In genomic region chr3:42704136-42704841, GRCh38 we compare ENCODE assay signal across 29 cellular contexts. TPM values are rescaled to one million over a fixed set of nuclear protein-coding genes. Genes with fewer than 3 reads are reported as not detected.
DNase-seq lines count a peak whose midpoint lies in the region; ATAC-seq and TF ChIP-seq lines count a peak whose summit lies in the region.
"Had no signal": no experiment of that assay in that cellular context is flagged by ENCODE, and none has a peak within 500 bp of the region (broad histone marks: within the 10 kb centered on the region; RNA-seq: fewer than 3 reads in every experiment).

No MANE protein-coding gene starts in this region.

- no peak for TF ChIP-seq CTCF in right atrium auricular region (IDR thresholded peaks at IDR 0.05)
- no peak for TF ChIP-seq CTCF in glutamatergic neuron (IDR thresholded peaks at IDR 0.05; ENCODE audit: partially characterized antibody, unreplicated experiment)

- H3K36me3 ChIP-seq in right atrium auricular region = no peaks in the 10 kb centered on the region
- H3K36me3 ChIP-seq in skeletal muscle tissue (ENCODE audit: control insufficient read depth in 3 of 3, insufficient read depth in 3 of 3, low read length in 3 of 3) = peaks cover 0 to 6% (median 2%) of the 10 kb centered on the region in 3 donors
- H3K36me3 ChIP-seq: upper lobe of right lung had no signal

- H3K36me3 Mint-ChIP-seq in glutamatergic neuron (ENCODE audit: unreplicated experiment) = no peaks in the 10 kb centered on the region
- H3K36me3 Mint-ChIP-seq: naive thymus-derived CD8-positive, alpha-beta T cell had no signal

- peak overlapping the region; percentile 27 to 85 (median 46) for H3K9ac ChIP-seq in skeletal muscle tissue (ENCODE audit: low read depth in 1 of 3, low read length in 3 of 3)

- H3K27ac ChIP-seq in right atrium auricular region (peak overlapping the region; percentile 92 to 98), skeletal muscle tissue (ENCODE audit: low read depth, low read length) (peak overlapping the region; percentile 100)
- H3K27ac ChIP-seq: skin epidermis, upper lobe of right lung had no signal

- H3K4me3 ChIP-seq in right atrium auricular region = no peak overlapping the region
- no peak overlapping the region for H3K4me3 ChIP-seq in skeletal muscle tissue (ENCODE audit: low read length in 3 of 3)
- H3K4me3 ChIP-seq: skin epidermis, upper lobe of right lung had no signal

- H3K9me3 ChIP-seq in right atrium auricular region (no peaks in the 10 kb centered on the region), skeletal muscle tissue (ENCODE audit: control insufficient read depth in 3 of 3, low read length in 3 of 3) (no peaks in the 10 kb centered on the region)
- H3K9me3 ChIP-seq: upper lobe of right lung had no signal

- peaks cover 20% of the 10 kb centered on the region for H3K4me1 Mint-ChIP-seq in glutamatergic neuron (ENCODE audit: low read depth, unreplicated experiment)
- H3K4me1 Mint-ChIP-seq: B cell; central memory CD8-positive, alpha-beta T cell had no signal

- peaks cover 13% of the 10 kb centered on the region for H3K27me3 Mint-ChIP-seq in glutamatergic neuron (ENCODE audit: unreplicated experiment)

- no peak for ATAC-seq in activated CD4-positive, CD25-positive, alpha-beta regulatory T cell treated with anti-CD3 and anti-CD28 coated beads, Interleukin-2, amount 50 U/mL, for 24 hours
- ATAC-seq: naive thymus-derived CD8-positive, alpha-beta T cell; upper lobe of right lung had no signal

- peak; percentile 26 for DNase-seq in activated CD4-positive, CD25-positive, alpha-beta regulatory T cell treated with anti-CD3 and anti-CD28 coated beads, Interleukin-2, amount 50 U/mL, for 72 hours
- DNase-seq in M059J (ENCODE audit: low read depth) (peak; percentile 70), right atrium auricular region (ENCODE audit: low spot score) (no peak), NCI-H1092 (lab: John Stamatoyannopoulos, UW) (no peak), C1 segment of cervical spinal cord (lab: John Stamatoyannopoulos, UW) (no peak), glutamatergic neuron (no peak)
- DNase-seq: activated naive CD4-positive, alpha-beta T cell; amygdala; COR-L47; DND-41; effector CD4-positive, alpha-beta T cell; erythroblast; HCEC 1CT; kidney glomerular epithelial cell; NCI-H1436 treated with DMSO at 0.1 percent for 48 hours; NCI-H2171; NCI-H69; stimulated activated CD4-positive, alpha-beta T cell treated with anti-CD3 and anti-CD28 coated beads, Interleukin-2, amount 100 ng/mL, for 48 hours; upper lobe of right lung had no signal

- no peak overlapping the region for H3K4me3 Mint-ChIP-seq in glutamatergic neuron (ENCODE audit: unreplicated experiment)
- H3K4me3 Mint-ChIP-seq: B cell; central memory CD8-positive, alpha-beta T cell; naive thymus-derived CD8-positive, alpha-beta T cell; stimulated activated naive CD8-positive, alpha-beta T cell treated with anti-CD3 and anti-CD28 coated beads, Interleukin-15, Interleukin-2, amounts not matched to agents 100 ng/mL and 50 ng/mL, for 24 hours; T-helper 1 cell treated with Interleukin-12 subunit alpha and Interleukin-12 subunit beta and Interleukin-4 antibody, amounts not matched to agents 30 μg/mL and 1 μg/mL, for 36 hours had no signal

- no peak overlapping the region for H3K27ac Mint-ChIP-seq in glutamatergic neuron (ENCODE audit: unreplicated experiment)
- H3K27ac Mint-ChIP-seq: B cell; stimulated activated naive CD8-positive, alpha-beta T cell treated with anti-CD3 and anti-CD28 coated beads, Interleukin-15, Interleukin-2, amounts not matched to agents 100 ng/mL and 50 ng/mL, for 24 hours; T-helper 1 cell treated with Interleukin-12 subunit alpha and Interleukin-12 subunit beta and Interleukin-4 antibody, amounts not matched to agents 30 μg/mL and 1 μg/mL, for 36 hours had no signal

- H3K9me3 Mint-ChIP-seq in glutamatergic neuron (ENCODE audit: unreplicated experiment) = peaks cover 15% of the 10 kb centered on the region
- H3K9me3 Mint-ChIP-seq: central memory CD8-positive, alpha-beta T cell; naive thymus-derived CD8-positive, alpha-beta T cell; stimulated activated naive CD8-positive, alpha-beta T cell treated with anti-CD3 and anti-CD28 coated beads, Interleukin-15, Interleukin-2, amounts not matched to agents 100 ng/mL and 50 ng/mL, for 24 hours; T-helper 1 cell treated with Interleukin-12 subunit alpha and Interleukin-12 subunit beta and Interleukin-4 antibody, amounts not matched to agents 30 μg/mL and 1 μg/mL, for 36 hours had no signal

- peaks cover 0 to 42% of the 10 kb centered on the region in 2 donors for H3K4me1 ChIP-seq in right atrium auricular region
- H3K4me1 ChIP-seq in skeletal muscle tissue (ENCODE audit: control insufficient read depth in 3 of 3, insufficient read depth in 3 of 3, low read length in 3 of 3) = peaks cover 52 to 63% (median 53%) of the 10 kb centered on the region in 3 donors
- H3K4me1 ChIP-seq: upper lobe of right lung had no signal

- no peaks in the 10 kb centered on the region for H3K27me3 ChIP-seq in right atrium auricular region
- peaks cover 0 to 3% (median 0%) of the 10 kb centered on the region in 3 donors for H3K27me3 ChIP-seq in skeletal muscle tissue (ENCODE audit: control insufficient read depth in 3 of 3, insufficient read depth in 3 of 3, low read length in 3 of 3)
- H3K27me3 ChIP-seq: upper lobe of right lung had no signal

RNA-seq across cellular contexts. Expression of gene HHATL, which starts 1.7 kb away (rescaled TPM):
- not detected in 2 replicates for total RNA-seq in M059J (2014; rRNA removed; shearing (Covaris generic))
- total RNA-seq in right atrium auricular region = 100 to 1,000 TPM; 444 to 908 TPM
- total RNA-seq in skeletal muscle tissue = 23.0 TPM
- total RNA-seq in glutamatergic neuron (ENCODE audit: unreplicated experiment) = 7.6 TPM
- total RNA-seq: B cell; frontal cortex; naive thymus-derived CD8-positive, alpha-beta T cell; upper lobe of right lung had no signal

RNA-seq across cellular contexts. Expression of gene KLHL40, which starts 19.0 kb away (rescaled TPM):
- not detected in 2 replicates for total RNA-seq in M059J (2014; rRNA removed; shearing (Covaris generic))
- total RNA-seq in right atrium auricular region (under 1 TPM; 0.15 to 0.63 TPM), skeletal muscle tissue (179 TPM), glutamatergic neuron (ENCODE audit: unreplicated experiment) (0.44 TPM)
- total RNA-seq: B cell; naive thymus-derived CD8-positive, alpha-beta T cell; posterior vena cava; upper lobe of right lung had no signal

RNA-seq across cellular contexts. Expression of gene ZBTB47, which starts 50.8 kb away (rescaled TPM):
- total RNA-seq in M059J (2014; rRNA removed; shearing (Covaris generic)) = 5.0 and 5.5 TPM in 2 replicates
- total RNA-seq in right atrium auricular region (100 to 1,000 TPM in 1 of 2 donors, 10 to 100 TPM in 1; 92.4 to 129 TPM), skeletal muscle tissue (21.4 TPM), glutamatergic neuron (ENCODE audit: unreplicated experiment) (9.7 TPM)

Comparison
In these comparisons a context has a peak if more than half of its experiments do, and no peak if none do; other contexts are left out.
1. DNase-seq: peak in activated CD4-positive, CD25-positive, alpha-beta regulatory T cell treated with anti-CD3 and anti-CD28 coated beads, Interleukin-2, amount 50 U/mL, for 72 hours (single experiment) and M059J (single experiment); none in right atrium auricular region (single experiment), NCI-H1092 (single experiment), C1 segment of cervical spinal cord (0 of 14) and glutamatergic neuron (single experiment).
2. RNA of gene HHATL, which starts 1.7 kb away (total RNA-seq): 444 to 908 TPM in right atrium auricular region; 23.0 TPM in skeletal muscle tissue (single experiment), 7.6 TPM in glutamatergic neuron (single experiment) and not detected in M059J; every median in the first group is over 10 times any median in the second.
3. RNA of gene KLHL40, which starts 19.0 kb away (total RNA-seq): 179 TPM in skeletal muscle tissue (single experiment); 0.15 to 0.63 TPM in right atrium auricular region, 0.44 TPM in glutamatergic neuron (single experiment) and not detected in M059J; every median in the first group is over 100 times any median in the second.